Comparison of ENCODE assay signal across 9 cellular contexts in the genomic region with DNA sequence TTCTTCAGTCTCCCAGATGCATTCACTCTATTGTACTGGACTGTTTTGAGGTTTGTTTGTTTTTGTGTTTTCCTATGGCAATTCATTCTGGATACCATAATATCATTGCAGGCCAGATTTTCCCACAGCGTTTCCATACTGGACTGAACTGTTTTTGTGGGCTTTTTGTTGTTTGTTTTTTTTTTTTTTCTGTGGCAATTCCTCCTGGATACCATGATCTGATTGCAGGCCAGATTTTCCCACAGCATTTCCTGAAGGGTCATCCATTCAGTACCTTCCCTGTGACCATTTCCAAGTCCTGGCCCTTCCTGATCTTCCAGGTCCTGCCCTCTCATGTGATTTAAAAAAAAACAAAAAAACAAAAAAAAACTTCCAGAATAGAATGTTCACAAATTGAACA.
"Had no signal": no experiment of that assay in that cellular context is flagged by ENCODE, and none has a peak within 500 bp of the region (broad histone marks: within the 10 kb centered on the region; RNA-seq: fewer than 3 reads in every experiment).

No MANE protein-coding gene starts in this region.

- H3K27ac Mint-ChIP-seq: HFFc6 had no signal

- H3K36me3 ChIP-seq: HAP-1 had no signal

- H3K9me3 Mint-ChIP-seq: HFFc6 had no signal

- H3K4me3 ChIP-seq: GM23248, HAP-1, K562 had no signal

- H3K27ac ChIP-seq: GM23248 had no signal

- ATAC-seq: HCT116, K562 had no signal

- DNase-seq: GM23248, GOT3, H7, HFFc6, IMR-90, KG1 had no signal

- H3K9me3 ChIP-seq: HAP-1 had no signal

- H3K9ac ChIP-seq: GM23248 had no signal

- H2AFZ ChIP-seq: GM23248 had no signal

- H3K4me3 Mint-ChIP-seq: HFFc6 had no signal
